26 cellular contexts compared by ENCODE assay signal in the genomic region with DNA sequence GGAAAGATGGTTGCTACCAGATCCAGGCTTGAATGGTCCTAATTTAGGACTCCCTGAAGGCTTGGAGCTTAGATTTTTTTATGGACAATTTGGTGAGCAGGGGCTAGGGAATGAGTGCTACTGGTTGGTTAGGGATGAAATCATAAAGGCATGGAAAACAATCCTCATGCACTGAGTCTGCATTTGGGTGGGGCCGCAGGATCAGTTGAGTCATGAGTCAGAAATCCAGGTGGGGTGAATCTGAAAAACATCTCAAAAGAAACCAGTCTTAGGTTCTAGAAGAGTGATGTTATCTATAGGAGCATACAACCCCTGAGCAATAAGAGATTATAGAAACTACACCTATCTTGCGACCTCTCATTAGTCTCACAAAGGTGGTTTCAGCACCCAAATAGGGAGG.
"Had no signal": no experiment of that assay in that cellular context is flagged by ENCODE, and none has a peak within 500 bp of the region (broad histone marks: within the 10 kb centered on the region; RNA-seq: fewer than 3 reads in every experiment).

No MANE protein-coding gene starts in this region.

- H3K4me3 ChIP-seq: ascending aorta, gastrocnemius medialis, heart left ventricle had no signal

- ATAC-seq: activated CD4-positive, alpha-beta T cell treated with anti-CD3 and anti-CD28 coated beads for 36 hours; activated naive CD4-positive, alpha-beta T cell treated with anti-CD3 and anti-CD28 coated beads, Interleukin-2, amount 50 U/mL, for 72 hours; activated T-cell treated with anti-CD3 and anti-CD28 coated beads, Interleukin-2, amount 50 U/mL, for 72 hours; gastrocnemius medialis; heart left ventricle had no signal

- H3K4me1 ChIP-seq: ascending aorta, gastrocnemius medialis, heart left ventricle had no signal

- H3K36me3 Mint-ChIP-seq: activated naive CD4-positive, alpha-beta T cell treated with anti-CD3 and anti-CD28 coated beads, Interleukin-2, amount 10 ng/mL, durations not matched to agents 7 days and 5 days; activated naive CD4-positive, alpha-beta T cell treated with anti-CD3 and anti-CD28 coated beads, Interleukin-2, amount 50 U/mL, for 72 hours; activated naive CD8-positive, alpha-beta T cell treated with anti-CD3 and anti-CD28 coated beads, Interleukin-2, amount 10 ng/mL, durations not matched to agents 7 days and 5 days; brain had no signal

- H3K4me1 Mint-ChIP-seq: activated CD4-positive, alpha-beta memory T cell treated with anti-CD3 and anti-CD28 coated beads, Interleukin-2, amount 10 ng/mL, durations not matched to agents 7 days and 5 days; activated CD4-positive, alpha-beta T cell treated with anti-CD3 and anti-CD28 coated beads for 36 hours; activated CD4-positive, alpha-beta T cell treated with anti-CD3 and anti-CD28 coated beads, Interleukin-2, amount 10 ng/mL, durations not matched to agents 7 days and 5 days; activated naive CD4-positive, alpha-beta T cell treated with anti-CD3 and anti-CD28 coated beads, Interleukin-2, amount 10 ng/mL, durations not matched to agents 7 days and 5 days; activated naive CD8-positive, alpha-beta T cell treated with anti-CD3 and anti-CD28 coated beads, Interleukin-2, amount 10 ng/mL, durations not matched to agents 7 days and 5 days had no signal

- H3K36me3 ChIP-seq: ascending aorta, gastrocnemius medialis, heart left ventricle had no signal

- H3K27ac ChIP-seq: ascending aorta, gastrocnemius medialis, heart left ventricle had no signal

- H3K27me3 ChIP-seq: ascending aorta, gastrocnemius medialis, heart left ventricle had no signal

- H3K9me3 Mint-ChIP-seq: activated CD4-positive, alpha-beta T cell treated with anti-CD3 and anti-CD28 coated beads, Interleukin-2, amount 10 ng/mL, durations not matched to agents 7 days and 5 days; activated naive CD4-positive, alpha-beta T cell treated with anti-CD3 and anti-CD28 coated beads, Interleukin-2, amount 10 ng/mL, durations not matched to agents 7 days and 5 days; activated T-cell treated with anti-CD3 and anti-CD28 coated beads, Interleukin-2, amount 50 U/mL, for 24 hours; brain had no signal

- H3K4me3 Mint-ChIP-seq: activated CD4-positive, alpha-beta memory T cell treated with anti-CD3 and anti-CD28 coated beads, Interleukin-2, amount 10 ng/mL, durations not matched to agents 7 days and 5 days; activated CD4-positive, alpha-beta T cell treated with anti-CD3 and anti-CD28 coated beads for 36 hours; activated CD4-positive, alpha-beta T cell treated with anti-CD3 and anti-CD28 coated beads, Interleukin-2, amount 10 ng/mL, durations not matched to agents 7 days and 5 days; activated naive CD4-positive, alpha-beta T cell treated with anti-CD3 and anti-CD28 coated beads, Interleukin-2, amount 10 ng/mL, durations not matched to agents 7 days and 5 days; activated naive CD8-positive, alpha-beta T cell treated with anti-CD3 and anti-CD28 coated beads, Interleukin-2, amount 10 ng/mL, durations not matched to agents 7 days and 5 days; activated T-cell treated with anti-CD3 and anti-CD28 coated beads, Interleukin-2, amount 50 U/mL, for 24 hours; activated T-cell treated with anti-CD3 and anti-CD28 coated beads, Interleukin-2, amount 50 U/mL, for 72 hours; brain had no signal

- H3K27me3 Mint-ChIP-seq: activated CD4-positive, alpha-beta memory T cell treated with anti-CD3 and anti-CD28 coated beads, Interleukin-2, amount 10 ng/mL, durations not matched to agents 7 days and 5 days; activated CD4-positive, alpha-beta T cell treated with anti-CD3 and anti-CD28 coated beads for 36 hours; activated CD4-positive, alpha-beta T cell treated with anti-CD3 and anti-CD28 coated beads, Interleukin-2, amount 10 ng/mL, durations not matched to agents 7 days and 5 days; activated naive CD4-positive, alpha-beta T cell treated with anti-CD3 and anti-CD28 coated beads, Interleukin-2, amount 10 ng/mL, durations not matched to agents 7 days and 5 days; activated naive CD8-positive, alpha-beta T cell treated with anti-CD3 and anti-CD28 coated beads, Interleukin-2, amount 10 ng/mL, durations not matched to agents 7 days and 5 days; activated T-cell treated with anti-CD3 and anti-CD28 coated beads, Interleukin-2, amount 50 U/mL, for 24 hours; brain had no signal

- H3K9me3 ChIP-seq: ascending aorta, gastrocnemius medialis had no signal

- DNase-seq: activated CD4-positive, alpha-beta memory T cell treated with anti-CD3 and anti-CD28 coated beads, Interleukin-2, amount 10 ng/mL, durations not matched to agents 7 days and 5 days; activated CD4-positive, alpha-beta T cell treated with anti-CD3 and anti-CD28 coated beads for 36 hours; activated CD4-positive, alpha-beta T cell treated with anti-CD3 and anti-CD28 coated beads, Interleukin-2, amount 10 ng/mL, durations not matched to agents 7 days and 5 days; activated CD4-positive, alpha-beta T cell treated with anti-CD3 and anti-CD28 coated beads, Interleukin-2, amount 50 U/mL, for 4 hours; activated CD4-positive, CD25-positive, alpha-beta regulatory T cell; activated CD4-positive, CD25-positive, alpha-beta regulatory T cell treated with anti-CD3 and anti-CD28 coated beads, Interleukin-2, amount 50 U/mL, for 72 hours; activated CD8-positive, alpha-beta memory T cell treated with anti-CD3 and anti-CD28 coated beads, Interleukin-2, amount 50 U/mL, for 48 hours; activated gamma-delta T cell; activated naive CD4-positive, alpha-beta T cell; activated naive CD4-positive, alpha-beta T cell treated with anti-CD3 and anti-CD28 coated beads, Interleukin-2, amount 10 ng/mL, durations not matched to agents 7 days and 5 days; activated naive CD8-positive, alpha-beta T cell treated with anti-CD3 and anti-CD28 coated beads, Interleukin-2, amount 10 ng/mL, durations not matched to agents 7 days and 5 days; activated T-cell treated with anti-CD3 and anti-CD28 coated beads for 4 hours; activated T-cell treated with anti-CD3 and anti-CD28 coated beads, Interleukin-2, amount 50 U/mL, for 24 hours; activated T-cell treated with anti-CD3 and anti-CD28 coated beads, Interleukin-2, amount 50 U/mL, for 72 hours; caudate nucleus; cortex of kidney; dermis blood vessel endothelial cell; effector CD8-positive, alpha-beta T cell; foreskin fibroblast; gastrocnemius medialis; glutamatergic neuron; heart left ventricle; T-helper 2 cell had no signal

- H3K27ac Mint-ChIP-seq: activated CD4-positive, alpha-beta memory T cell treated with anti-CD3 and anti-CD28 coated beads, Interleukin-2, amount 10 ng/mL, durations not matched to agents 7 days and 5 days; activated CD4-positive, alpha-beta T cell treated with anti-CD3 and anti-CD28 coated beads for 36 hours; activated CD4-positive, alpha-beta T cell treated with anti-CD3 and anti-CD28 coated beads, Interleukin-2, amount 10 ng/mL, durations not matched to agents 7 days and 5 days; activated naive CD4-positive, alpha-beta T cell treated with anti-CD3 and anti-CD28 coated beads, Interleukin-2, amount 10 ng/mL, durations not matched to agents 7 days and 5 days; activated naive CD4-positive, alpha-beta T cell treated with anti-CD3 and anti-CD28 coated beads, Interleukin-2, amount 50 U/mL, for 72 hours; activated naive CD8-positive, alpha-beta T cell treated with anti-CD3 and anti-CD28 coated beads, Interleukin-2, amount 10 ng/mL, durations not matched to agents 7 days and 5 days; activated T-cell treated with anti-CD3 and anti-CD28 coated beads, Interleukin-2, amount 50 U/mL, for 24 hours; activated T-cell treated with anti-CD3 and anti-CD28 coated beads, Interleukin-2, amount 50 U/mL, for 72 hours; brain had no signal
